ENCODE assay signal across 8 cellular contexts in genomic region chr16:2673066-2673999, GRCh38. TPM values are rescaled to one million over a fixed set of nuclear protein-coding genes. Genes with fewer than 3 reads are reported as not detected.
DNase-seq lines count a peak whose midpoint lies in the region; ATAC-seq, FAIRE-seq and TF ChIP-seq lines count a peak whose summit lies in the region.

No MANE protein-coding gene starts in this region.

- H3K27ac Mint-ChIP-seq in GM23338 = no peak overlapping the region
- peak overlapping the region; percentile 81 for H3K27ac Mint-ChIP-seq in activated T-helper 1 cell treated with anti-CD3 and anti-CD28 coated beads, Interleukin-12 subunit alpha, Interleukin-12 subunit beta, Interleukin-2, Interleukin-4 antibody, amounts not matched to agents 30 ng/mL and 10 ng/mL and 1 ng/mL, durations not matched to agents 14 hours and 24 hours and 36 hours
- H3K27ac Mint-ChIP-seq in naive thymus-derived CD8-positive, alpha-beta T cell = peak overlapping the region in 9 of 10 donors; percentile 60 to 95 (median 86)
- peak overlapping the region; percentile 79 for H3K27ac Mint-ChIP-seq in stimulated activated naive B cell treated with anti-CD40 and anti-IgM and Interleukin-4, amounts not matched to agents 10 μg/mL and 1 μg/mL and 100 μg/mL, for 72 hours

- H3K9me3 ChIP-seq in DND-41 (ENCODE audit: insufficient read depth, low read length, severe bottlenecking) = no peaks in the 10 kb centered on the region

- H2AFZ ChIP-seq in DND-41 (ENCODE audit: low read depth, low read length) = peak overlapping the region; percentile 91
- H2AFZ ChIP-seq in GM23338 = no peak overlapping the region

- H3K9me3 Mint-ChIP-seq in GM23338 = no peaks in the 10 kb centered on the region
- no peaks in the 10 kb centered on the region for H3K9me3 Mint-ChIP-seq in activated T-helper 1 cell treated with anti-CD3 and anti-CD28 coated beads, Interleukin-12 subunit alpha, Interleukin-12 subunit beta, Interleukin-2, Interleukin-4 antibody, amounts not matched to agents 30 ng/mL and 10 ng/mL and 1 ng/mL, durations not matched to agents 14 hours and 24 hours and 36 hours
- H3K9me3 Mint-ChIP-seq in naive thymus-derived CD8-positive, alpha-beta T cell = no peaks in the 10 kb centered on the region
- no peaks in the 10 kb centered on the region for H3K9me3 Mint-ChIP-seq in stimulated activated naive B cell treated with anti-CD40 and anti-IgM and Interleukin-4, amounts not matched to agents 10 μg/mL and 1 μg/mL and 100 μg/mL, for 72 hours

- H3K4me2 ChIP-seq in DND-41 (ENCODE audit: insufficient read depth, low read length) = peak overlapping the region; percentile 82
- H3K4me2 ChIP-seq in GM23338 = peak overlapping the region; percentile 76

- ATAC-seq in DND-41 (ENCODE audit: insufficient read depth, low read depth) (peak; percentile 96), GM23338 (peak; percentile 94)
- ATAC-seq in naive thymus-derived CD8-positive, alpha-beta T cell = peak; percentile 92 to 93
- ATAC-seq in stimulated activated naive B cell treated with anti-CD40 and anti-IgM and Interleukin-4, amounts not matched to agents 10 μg/mL and 1 μg/mL and 100 μg/mL, for 72 hours (replicated peaks) = peak; percentile 92 to 94

- H3K27me3 ChIP-seq in DND-41 (ENCODE audit: insufficient read depth, low read length, poor library complexity) (no peaks in the 10 kb centered on the region), GM23338 (ENCODE audit: insufficient read depth) (no peaks in the 10 kb centered on the region)

- POLR2A ChIA-PET in naive thymus-derived CD8-positive, alpha-beta T cell (lab: Charles Lee) = interaction anchor here (0.6 to 2.9 kb wide), 9 partner anchors 9 to 890 kb away, joined by 3 to 35 read pairs (median 3); partner anchors contain the start of genes CEMP1, ELOB, KCTD5 and NUBP2

- no peaks in the 10 kb centered on the region for H3K9me2 ChIP-seq in GM23338 (ENCODE audit: insufficient read depth)

- H3K27me3 Mint-ChIP-seq in GM23338 (ENCODE audit: insufficient read depth, low read depth, poor library complexity) = peaks cover 7% of the 10 kb centered on the region
- H3K27me3 Mint-ChIP-seq in activated T-helper 1 cell treated with anti-CD3 and anti-CD28 coated beads, Interleukin-12 subunit alpha, Interleukin-12 subunit beta, Interleukin-2, Interleukin-4 antibody, amounts not matched to agents 30 ng/mL and 10 ng/mL and 1 ng/mL, durations not matched to agents 14 hours and 24 hours and 36 hours (ENCODE audit: insufficient read depth) = no peaks in the 10 kb centered on the region
- no peaks in the 10 kb centered on the region for H3K27me3 Mint-ChIP-seq in naive thymus-derived CD8-positive, alpha-beta T cell
- no peaks in the 10 kb centered on the region for H3K27me3 Mint-ChIP-seq in stimulated activated naive B cell treated with anti-CD40 and anti-IgM and Interleukin-4, amounts not matched to agents 10 μg/mL and 1 μg/mL and 100 μg/mL, for 72 hours

- peaks cover 5% of the 10 kb centered on the region; the same call in 1 of the 2 replicates for H3K36me3 ChIP-seq in DND-41 (ENCODE audit: insufficient read depth, low read length)
- H3K36me3 ChIP-seq in GM23338 (ENCODE audit: insufficient read depth) = no peaks in the 10 kb centered on the region

- peak overlapping the region; percentile 71 to 75; a peak in 3 of 4 replicates for H3K4me3 ChIP-seq in DND-41 (ENCODE audit: low read depth in 1 of 2, low read length in 2 of 2)
- peak overlapping the region; percentile 55 for H3K4me3 ChIP-seq in GM23338

- DNase-seq in DND-41 = peak; percentile 97
- peak; percentile 96 for DNase-seq in GM23338 (ENCODE audit: low spot score)
- peak; percentile 49 to 68 for DNase-seq in Kasumi-1 (lab: John Stamatoyannopoulos, UW)
- DNase-seq in RCC 7860 (ENCODE audit: low spot score) = peak; percentile 83
- DNase-seq in activated T-helper 1 cell treated with anti-CD3 and anti-CD28 coated beads, Interleukin-12 subunit alpha, Interleukin-12 subunit beta, Interleukin-2, Interleukin-4 antibody, amounts not matched to agents 30 ng/mL and 10 ng/mL and 1 ng/mL, durations not matched to agents 14 hours and 24 hours and 36 hours (ENCODE audit: low spot score) = peak; percentile 97
- DNase-seq in fibroblast of gingiva (ENCODE audit: low read depth) = peak; percentile 96
- DNase-seq in naive thymus-derived CD8-positive, alpha-beta T cell = peak; percentile 90 to 97 (median 96)
- peak; percentile 95 for DNase-seq in stimulated activated naive B cell treated with anti-CD40 and anti-IgM and Interleukin-4, amounts not matched to agents 10 μg/mL and 1 μg/mL and 100 μg/mL, for 72 hours

- intact Hi-C loops in activated T-helper 1 cell treated with anti-CD3 and anti-CD28 coated beads, Interleukin-12 subunit alpha, Interleukin-12 subunit beta, Interleukin-2, Interleukin-4 antibody, amounts not matched to agents 30 ng/mL and 10 ng/mL and 1 ng/mL, durations not matched to agents 14 hours and 24 hours and 36 hours (cut with micrococcal nuclease) = loop anchor here (2.0 kb wide), 1 partner anchor 47 kb away; the partner anchor contains the start of gene PRSS27

- no peak for TF ChIP-seq CTCF in DND-41 (IDR thresholded peaks at IDR 0.05; ENCODE audit: borderline replicate concordance, extremely low read depth, low read length, poor library complexity, severe bottlenecking)
- no peak for TF ChIP-seq CTCF in GM23338 (conservative IDR thresholded peaks at IDR 0.05; ENCODE audit: low read depth in 2 of 2)

- H3K4me1 Mint-ChIP-seq in GM23338 = peaks cover 7% of the 10 kb centered on the region
- peaks cover 30% of the 10 kb centered on the region for H3K4me1 Mint-ChIP-seq in activated T-helper 1 cell treated with anti-CD3 and anti-CD28 coated beads, Interleukin-12 subunit alpha, Interleukin-12 subunit beta, Interleukin-2, Interleukin-4 antibody, amounts not matched to agents 30 ng/mL and 10 ng/mL and 1 ng/mL, durations not matched to agents 14 hours and 24 hours and 36 hours (ENCODE audit: low read depth)
- H3K4me1 Mint-ChIP-seq in naive thymus-derived CD8-positive, alpha-beta T cell = peaks cover 15 to 49% (median 30%) of the 10 kb centered on the region in 4 donors
- peaks cover 19 to 46% of the 10 kb centered on the region in 2 donors for H3K4me1 Mint-ChIP-seq in stimulated activated naive B cell treated with anti-CD40 and anti-IgM and Interleukin-4, amounts not matched to agents 10 μg/mL and 1 μg/mL and 100 μg/mL, for 72 hours

- no peaks in the 10 kb centered on the region for H4K20me1 ChIP-seq in DND-41 (ENCODE audit: insufficient read depth, low read length)
- H4K20me1 ChIP-seq in GM23338 (replicated peaks; ENCODE audit: insufficient read depth) = peaks cover 5% of the 10 kb centered on the region; the same call in 1 of the 2 replicates

- FAIRE-seq in RCC 7860 (lab: Jason Lieb, UNC) = no peak

- peaks cover 13% of the 10 kb centered on the region for H3K79me2 ChIP-seq in DND-41 (ENCODE audit: insufficient read depth, low read length)
- peaks cover 7% of the 10 kb centered on the region; the same call in 1 of the 2 replicates for H3K79me2 ChIP-seq in GM23338 (replicated peaks; ENCODE audit: insufficient read depth)

- H3K27ac ChIP-seq in DND-41 (ENCODE audit: low read length) (peak overlapping the region; percentile 80), GM23338 (ENCODE audit: low read depth) (no peak overlapping the region)

- no peaks in the 10 kb centered on the region for H3F3A ChIP-seq in GM23338 (replicated peaks; ENCODE audit: low read depth)

- peak overlapping the region; percentile 60 for H3K9ac ChIP-seq in DND-41 (ENCODE audit: low read depth, low read length)

- H3K4me1 ChIP-seq in DND-41 (ENCODE audit: insufficient read depth, low read length) = peaks cover 26% of the 10 kb centered on the region
- H3K4me1 ChIP-seq in GM23338 (ENCODE audit: insufficient read depth) = 0 out of 2 replicates have a peak, but pooled peaks cover 6% of the 10 kb centered on the region

- peak overlapping the region; percentile 72 for H3K4me3 Mint-ChIP-seq in GM23338
- peak overlapping the region; percentile 87 for H3K4me3 Mint-ChIP-seq in activated T-helper 1 cell treated with anti-CD3 and anti-CD28 coated beads, Interleukin-12 subunit alpha, Interleukin-12 subunit beta, Interleukin-2, Interleukin-4 antibody, amounts not matched to agents 30 ng/mL and 10 ng/mL and 1 ng/mL, durations not matched to agents 14 hours and 24 hours and 36 hours
- peak overlapping the region; percentile 68 to 92 (median 84) for H3K4me3 Mint-ChIP-seq in naive thymus-derived CD8-positive, alpha-beta T cell
- peak overlapping the region; percentile 80 to 85 for H3K4me3 Mint-ChIP-seq in stimulated activated naive B cell treated with anti-CD40 and anti-IgM and Interleukin-4, amounts not matched to agents 10 μg/mL and 1 μg/mL and 100 μg/mL, for 72 hours

- no peaks in the 10 kb centered on the region; the same call in 2 of the 3 replicates for H3K36me3 Mint-ChIP-seq in GM23338 (ENCODE audit: low read depth)
- H3K36me3 Mint-ChIP-seq in activated T-helper 1 cell treated with anti-CD3 and anti-CD28 coated beads, Interleukin-12 subunit alpha, Interleukin-12 subunit beta, Interleukin-2, Interleukin-4 antibody, amounts not matched to agents 30 ng/mL and 10 ng/mL and 1 ng/mL, durations not matched to agents 14 hours and 24 hours and 36 hours (ENCODE audit: low read depth) = peaks cover 10% of the 10 kb centered on the region
- peaks cover 0 to 17% (median 2%) of the 10 kb centered on the region in 3 donors for H3K36me3 Mint-ChIP-seq in naive thymus-derived CD8-positive, alpha-beta T cell
- peaks cover 7 to 14% of the 10 kb centered on the region in 2 donors for H3K36me3 Mint-ChIP-seq in stimulated activated naive B cell treated with anti-CD40 and anti-IgM and Interleukin-4, amounts not matched to agents 10 μg/mL and 1 μg/mL and 100 μg/mL, for 72 hours

TF ChIP-seq in GM23338, 12 proteins besides CTCF, POLR2A, EP300 and RAD21:
- TF ChIP-seq STAT1 (IDR thresholded peaks at IDR 0.05; ENCODE audit: unreplicated experiment) = no peak
- peak; percentile 45; the same call in 1 of the 2 replicates for TF ChIP-seq POLR2AphosphoS5 (IDR thresholded peaks at IDR 0.05; ENCODE audit: low read depth)

RNA-seq across cellular contexts. Expression of gene KCTD5, which starts 9.0 kb away (rescaled TPM):
- total RNA-seq in GM23338 (2014; rRNA removed; shearing (Covaris generic)) = 26.1 and 31.8 TPM in 2 replicates
- polyA plus RNA-seq in GM23338 (2016; fragmentation: Nextera tagmentation; extraction: Ambion mirVana) = 18.5 and 19.7 TPM in 2 replicates
- 63.9 and 69.6 TPM in 2 replicates for total RNA-seq in activated T-helper 1 cell treated with anti-CD3 and anti-CD28 coated beads, Interleukin-12 subunit alpha, Interleukin-12 subunit beta, Interleukin-2, Interleukin-4 antibody, amounts not matched to agents 30 ng/mL and 10 ng/mL and 1 ng/mL, durations not matched to agents 14 hours and 24 hours and 36 hours
- total RNA-seq in naive thymus-derived CD8-positive, alpha-beta T cell = 10 to 100 TPM; 24.3 to 25.5 TPM
- 10 to 100 TPM; 10.8 to 18.4 (median 12.9) TPM for polyA plus RNA-seq in naive thymus-derived CD8-positive, alpha-beta T cell

RNA-seq across cellular contexts. Expression of gene PRSS27, which starts 46.7 kb away (rescaled TPM):
- 0.85 and 1.6 TPM in 2 replicates for total RNA-seq in GM23338 (2014; rRNA removed; shearing (Covaris generic))
- 0.73 and 1.1 TPM in 2 replicates for polyA plus RNA-seq in GM23338 (2016; fragmentation: Nextera tagmentation; extraction: Ambion mirVana)
- total RNA-seq in activated T-helper 1 cell treated with anti-CD3 and anti-CD28 coated beads, Interleukin-12 subunit alpha, Interleukin-12 subunit beta, Interleukin-2, Interleukin-4 antibody, amounts not matched to agents 30 ng/mL and 10 ng/mL and 1 ng/mL, durations not matched to agents 14 hours and 24 hours and 36 hours = 1.7 and 1.8 TPM in 2 replicates
- 1 to 10 TPM in 1 of 2 experiments, under 1 TPM in 1; 0.81 to 1.2 TPM for total RNA-seq in naive thymus-derived CD8-positive, alpha-beta T cell
- under 1 TPM in 1 of 3 donors, not detected in 2; 0.06 TPM for polyA plus RNA-seq in naive thymus-derived CD8-positive, alpha-beta T cell
